ENCODE assay signal across 8 cellular contexts in the genomic region with DNA sequence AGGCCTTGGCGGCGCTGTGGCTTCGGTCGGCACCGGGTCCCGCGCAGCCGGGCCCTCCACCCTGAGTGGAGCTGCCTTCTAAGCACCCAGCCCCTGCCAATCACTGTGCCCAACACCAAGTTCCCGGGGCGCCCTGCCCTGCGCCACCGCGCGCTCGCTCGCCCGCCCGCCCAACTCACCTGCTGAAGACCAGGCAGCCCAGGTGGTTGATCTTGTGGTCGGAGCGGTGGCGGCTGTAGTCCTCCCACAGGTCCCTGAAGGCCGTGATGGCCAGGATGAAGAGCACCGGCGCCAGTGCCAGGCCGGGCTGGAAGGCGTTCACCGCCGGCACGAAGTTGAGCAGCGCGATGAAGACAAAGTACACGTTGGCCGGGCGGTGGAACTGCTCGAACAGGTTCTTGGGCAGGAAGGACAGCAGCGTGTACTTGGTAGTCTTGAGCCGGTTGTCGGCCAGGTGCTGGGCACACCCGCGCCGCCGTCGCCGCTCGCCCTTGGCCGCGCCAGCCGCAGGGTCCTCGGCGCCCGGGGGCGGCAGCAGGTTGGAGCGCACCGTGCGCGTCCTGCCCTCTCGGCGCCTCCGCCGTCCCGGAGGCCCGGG. TPM values are rescaled to one million over a fixed set of nuclear protein-coding genes. Genes with fewer than 3 reads are reported as not detected.
DNase-seq lines count a peak whose midpoint lies in the region; ATAC-seq, FAIRE-seq and TF ChIP-seq lines count a peak whose summit lies in the region.

No MANE protein-coding gene starts in this region.

- POLR2A ChIA-PET in GM12878 (lab: Charles Lee) = no interaction called here

- no peak for TF ChIP-seq EP300 in GM12878 (IDR thresholded peaks at IDR 0.05; ENCODE audit: borderline replicate concordance in 1 of 2, control insufficient read depth in 1 of 2, low read depth in 2 of 2, low read length in 2 of 2)

- H3K79me2 ChIP-seq in GM12878 (ENCODE audit: control insufficient read depth, insufficient read depth, low read length) = no peaks in the 10 kb centered on the region

- H2AFZ ChIP-seq in GM12878 (ENCODE audit: control insufficient read depth, low read depth, low read length) = no peak overlapping the region

- peak overlapping the region; percentile 87 for H3K27ac Mint-ChIP-seq in stimulated activated effector memory CD8-positive, alpha-beta T cell treated with anti-CD3 and anti-CD28 coated beads, Interleukin-12 subunit alpha, Interleukin-12 subunit beta, amount 100 ng/mL, for 72 hours

- SMC1A ChIA-PET in GM12878 (lab: Charles Lee; ENCODE audit: uncharacterized antibody, unreplicated experiment) = no interaction called here

- in situ Hi-C loops in GM12878 (cut with MboI) = loop anchor here (10.0 kb wide), 1 partner anchor 168 kb away; no protein-coding TSS in a partner anchor

- RAD21 ChIA-PET in GM12878 (lab: Charles Lee; ENCODE audit: unreplicated experiment) = no interaction called here

- H3K9ac ChIP-seq in GM12878 (ENCODE audit: control insufficient read depth, insufficient read depth, low read length) = no peak overlapping the region

- intact Hi-C loops in Right ventricle myocardium inferior (cut with DNase I) = no loop called here
- intact Hi-C loops in cardiac septum (cut with DNase I) = loop anchor here (5.0 kb wide), 2 partner anchors 75 to 125 kb away; no protein-coding TSS in a partner anchor
- intact Hi-C loops in GM12878 (cut with micrococcal nuclease; ENCODE audit: unreplicated experiment) = no loop called here

- no peaks in the 10 kb centered on the region for H3K4me1 ChIP-seq in GM12878 (ENCODE audit: control insufficient read depth, insufficient read depth, low read length)

- no peak for TF ChIP-seq RAD21 in GM12878 (IDR thresholded peaks at IDR 0.05; ENCODE audit: insufficient read depth, low read depth, low read length)

- H3K9me3 Mint-ChIP-seq in stimulated activated effector memory CD8-positive, alpha-beta T cell treated with anti-CD3 and anti-CD28 coated beads, Interleukin-12 subunit alpha, Interleukin-12 subunit beta, amount 100 ng/mL, for 72 hours = no peaks in the 10 kb centered on the region

- WGBS in GM12878 (ENCODE audit: insufficient coverage, insufficient replicate concordance, low lambda C conversion rate, missing lambda C conversion rate) = 3% methylated on average over 35 of the region's 62 CpGs

- H3K4me2 ChIP-seq in GM12878 (ENCODE audit: control insufficient read depth, insufficient read depth) = peak overlapping the region; percentile 33; the same call in 1 of the 2 replicates

- H3K9me3 ChIP-seq in GM12878 (replicated peaks; ENCODE audit: control insufficient read depth, insufficient read depth, low read length) = no peaks in the 10 kb centered on the region; the same call in 2 of the 3 replicates

- ATAC-seq in Right ventricle myocardium inferior (no peak), GM12878 (no peak; the same call in 2 of the 3 replicates), left lobe of liver (peak; percentile 15)
- ATAC-seq in stimulated activated effector memory CD8-positive, alpha-beta T cell treated with anti-CD3 and anti-CD28 coated beads, Interleukin-12 subunit alpha, Interleukin-12 subunit beta, amount 100 ng/mL, for 72 hours = peak; percentile 48

- H3K4me3 Mint-ChIP-seq in stimulated activated effector memory CD8-positive, alpha-beta T cell treated with anti-CD3 and anti-CD28 coated beads, Interleukin-12 subunit alpha, Interleukin-12 subunit beta, amount 100 ng/mL, for 72 hours = peak overlapping the region; percentile 88

- H3K4me1 Mint-ChIP-seq in stimulated activated effector memory CD8-positive, alpha-beta T cell treated with anti-CD3 and anti-CD28 coated beads, Interleukin-12 subunit alpha, Interleukin-12 subunit beta, amount 100 ng/mL, for 72 hours = peaks cover 40% of the 10 kb centered on the region

- no peaks in the 10 kb centered on the region; a peak in 1 of 4 replicates for H3K27me3 ChIP-seq in GM12878 (replicated peaks in 1 of 2; ENCODE audit: control insufficient read depth in 2 of 2, insufficient read depth in 2 of 2, low read length in 1 of 2)

- no peaks in the 10 kb centered on the region for H3K36me3 ChIP-seq in GM12878 (ENCODE audit: control insufficient read depth in 2 of 2, insufficient read depth in 2 of 2, low read length in 1 of 2)

- no TSS peak for BruUV-seq in GM12878 (replicated peaks; lab: Mats Ljungman, UMichigan)

- H3K27ac ChIP-seq in GM12878 (ENCODE audit: control insufficient read depth, insufficient read depth) = no peak overlapping the region

- TF ChIP-seq CTCF in GM12878 (IDR thresholded peaks at IDR 0.05 in 2 of 3, conservative IDR thresholded peaks at IDR 0.05 in 1 of 3; ENCODE audit: control insufficient read depth in 2 of 3, extremely low read depth in 1 of 3, insufficient read depth in 1 of 3, low read depth in 3 of 3, low read length in 3 of 3) = no peak

- no peak for TF ChIP-seq POLR2A in GM12878 (IDR thresholded peaks at IDR 0.05; ENCODE audit: low read depth, low read length)

- FAIRE-seq in GM12878 (lab: Jason Lieb, UNC) = no peak

- CTCF ChIA-PET in GM12878 (lab: Yijun Ruan, JAX) = no interaction called here

- no peaks in the 10 kb centered on the region for H4K20me1 ChIP-seq in GM12878 (ENCODE audit: control insufficient read depth, insufficient read depth)

- DNase-seq in Right ventricle myocardium inferior (ENCODE audit: missing footprints) (peak; percentile 68), cardiac septum (ENCODE audit: low spot score) (no peak), GM12878 (ENCODE audit: low read depth, low spot score) (no peak), left lobe of liver (ENCODE audit: low spot score) (no peak), middle frontal gyrus (ENCODE audit: extremely low spot score, low spot score) (no peak), NCI-H2081 (lab: John Stamatoyannopoulos, UW) (no peak), NCI-H2227 (lab: John Stamatoyannopoulos, UW; ENCODE audit: unreplicated experiment) (no peak)
- DNase-seq in stimulated activated effector memory CD8-positive, alpha-beta T cell treated with anti-CD3 and anti-CD28 coated beads, Interleukin-12 subunit alpha, Interleukin-12 subunit beta, amount 100 ng/mL, for 72 hours (ENCODE audit: low spot score in 2 of 2) = peak; percentile 26 to 68

- no peaks in the 10 kb centered on the region for H3K36me3 Mint-ChIP-seq in stimulated activated effector memory CD8-positive, alpha-beta T cell treated with anti-CD3 and anti-CD28 coated beads, Interleukin-12 subunit alpha, Interleukin-12 subunit beta, amount 100 ng/mL, for 72 hours

- H3K4me3 ChIP-seq in GM12878 = no peak overlapping the region

TF ChIP-seq in GM12878, 131 proteins besides CTCF, POLR2A, EP300 and RAD21 (continues in another document):
- TF ChIP-seq, protein P1, sequence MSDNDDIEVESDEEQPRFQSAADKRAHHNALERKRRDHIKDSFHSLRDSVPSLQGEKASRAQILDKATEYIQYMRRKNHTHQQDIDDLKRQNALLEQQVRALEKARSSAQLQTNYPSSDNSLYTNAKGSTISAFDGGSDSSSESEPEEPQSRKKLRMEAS (IDR thresholded peaks at IDR 0.05; ENCODE audit: low read depth, low read length) = no peak
- TF ChIP-seq RUNX3 (IDR thresholded peaks at IDR 0.05; ENCODE audit: low read length) = no peak
- TF ChIP-seq, protein P2, sequence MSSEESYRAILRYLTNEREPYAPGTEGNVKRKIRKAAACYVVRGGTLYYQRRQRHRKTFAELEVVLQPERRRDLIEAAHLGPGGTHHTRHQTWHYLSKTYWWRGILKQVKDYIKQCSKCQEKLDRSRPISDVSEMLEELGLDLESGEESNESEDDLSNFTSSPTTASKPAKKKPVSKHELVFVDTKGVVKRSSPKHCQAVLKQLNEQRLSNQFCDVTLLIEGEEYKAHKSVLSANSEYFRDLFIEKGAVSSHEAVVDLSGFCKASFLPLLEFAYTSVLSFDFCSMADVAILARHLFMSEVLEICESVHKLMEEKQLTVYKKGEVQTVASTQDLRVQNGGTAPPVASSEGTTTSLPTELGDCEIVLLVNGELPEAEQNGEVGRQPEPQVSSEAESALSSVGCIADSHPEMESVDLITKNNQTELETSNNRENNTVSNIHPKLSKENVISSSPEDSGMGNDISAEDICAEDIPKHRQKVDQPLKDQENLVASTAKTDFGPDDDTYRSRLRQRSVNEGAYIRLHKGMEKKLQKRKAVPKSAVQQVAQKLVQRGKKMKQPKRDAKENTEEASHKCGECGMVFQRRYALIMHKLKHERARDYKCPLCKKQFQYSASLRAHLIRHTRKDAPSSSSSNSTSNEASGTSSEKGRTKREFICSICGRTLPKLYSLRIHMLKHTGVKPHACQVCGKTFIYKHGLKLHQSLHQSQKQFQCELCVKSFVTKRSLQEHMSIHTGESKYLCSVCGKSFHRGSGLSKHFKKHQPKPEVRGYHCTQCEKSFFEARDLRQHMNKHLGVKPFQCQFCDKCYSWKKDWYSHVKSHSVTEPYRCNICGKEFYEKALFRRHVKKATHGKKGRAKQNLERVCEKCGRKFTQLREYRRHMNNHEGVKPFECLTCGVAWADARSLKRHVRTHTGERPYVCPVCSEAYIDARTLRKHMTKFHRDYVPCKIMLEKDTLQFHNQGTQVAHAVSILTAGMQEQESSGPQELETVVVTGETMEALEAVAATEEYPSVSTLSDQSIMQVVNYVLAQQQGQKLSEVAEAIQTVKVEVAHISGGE (CRISPR knock-in tag; IDR thresholded peaks at IDR 0.05) = no peak
- TF ChIP-seq NFYA (IDR thresholded peaks at IDR 0.05; ENCODE audit: borderline replicate concordance, low read depth, low read length) = no peak
- no peak for TF ChIP-seq MTA3 (IDR thresholded peaks at IDR 0.05; ENCODE audit: borderline replicate concordance, low read length)
- no peak for TF ChIP-seq IKZF2 (IDR thresholded peaks at IDR 0.05)
- TF ChIP-seq STAT3 (IDR thresholded peaks at IDR 0.05; ENCODE audit: low read depth, low read length) = no peak

RNA-seq across cellular contexts. Expression of a gene that starts 0.6 kb away (rescaled TPM):
- total RNA-seq in Right ventricle myocardium inferior = 1.7 TPM
- total RNA-seq in cardiac septum = 0.94 TPM
- total RNA-seq in GM12878 (2013; cell fraction: nucleolus; rRNA removed) = 11.9 and 15.8 TPM in 2 replicates
- 0.49 and 0.51 TPM in 2 replicates for total RNA-seq in GM12878 (2014; rRNA removed)
- total RNA-seq in GM12878 (2014; rRNA removed; fragmentation: Illumina TruSeq; extraction: Trizol) = 0.23 and 0.27 TPM in 2 replicates
- total RNA-seq in GM12878 (2021) = 1.1 and 1.5 TPM in 2 replicates
- not detected for polyA plus RNA-seq in GM12878 (2011; ENCODE audit: low read depth)
- not detected in 2 replicates for polyA plus RNA-seq in GM12878 (2011; rRNA removed)
- 0.01 and 0.02 TPM in 2 replicates for polyA plus RNA-seq in GM12878 (2011; cell fraction: cytosol; rRNA removed)
- 0.01 TPM in 2 replicates for polyA plus RNA-seq in GM12878 (2011; cell fraction: nucleus; rRNA removed)
- 0.07 and 0.12 TPM in 2 replicates for polyA plus RNA-seq in GM12878 (2012)
- 0.35 and 0.38 TPM in 2 replicates for polyA plus RNA-seq in GM12878 (2014; fragmentation: Illumina TruSeq; extraction: Trizol)
- polyA plus RNA-seq in GM12878 (2014; fragmentation: Nextera tagmentation; extraction: Ambion mirVana) = under 1 TPM in 1 of 2 experiments, not detected in 1; 0.07 TPM
- 0.39 and 0.45 TPM in 2 replicates for polyA plus RNA-seq in GM12878 (2014; rRNA removed)
- polyA plus RNA-seq in GM12878 (2016; fragmentation: Nextera tagmentation; extraction: Ambion mirVana) = under 1 TPM; 0.04 to 0.11 TPM
- not detected in 2 replicates for polyA minus RNA-seq in GM12878 (2011; rRNA and poly(A)+ RNA removed)
- not detected in 2 replicates for polyA minus RNA-seq in GM12878 (2011; cell fraction: cytosol; rRNA and poly(A)+ RNA removed)
- polyA minus RNA-seq in GM12878 (2011; cell fraction: nucleus; rRNA and poly(A)+ RNA removed) = not detected in 2 replicates
- 0.50 TPM for total RNA-seq in left lobe of liver

Comparison
In these comparisons a context has a peak if more than half of its experiments do, and no peak if none do; other contexts are left out.
1. DNase-seq: peak in Right ventricle myocardium inferior (single experiment) and stimulated activated effector memory CD8-positive, alpha-beta T cell treated with anti-CD3 and anti-CD28 coated beads, Interleukin-12 subunit alpha, Interleukin-12 subunit beta, amount 100 ng/mL, for 72 hours (2 of 2); none in cardiac septum (single experiment), GM12878 (single experiment), left lobe of liver (single experiment), middle frontal gyrus (single experiment), NCI-H2081 (0 of 2) and NCI-H2227 (single experiment).
2. ATAC-seq: peak in left lobe of liver (single experiment) and stimulated activated effector memory CD8-positive, alpha-beta T cell treated with anti-CD3 and anti-CD28 coated beads, Interleukin-12 subunit alpha, Interleukin-12 subunit beta, amount 100 ng/mL, for 72 hours (single experiment); none in Right ventricle myocardium inferior (single experiment) and GM12878 (single experiment).